ENCODE assay signal across 2 cellular contexts in the genomic region with DNA sequence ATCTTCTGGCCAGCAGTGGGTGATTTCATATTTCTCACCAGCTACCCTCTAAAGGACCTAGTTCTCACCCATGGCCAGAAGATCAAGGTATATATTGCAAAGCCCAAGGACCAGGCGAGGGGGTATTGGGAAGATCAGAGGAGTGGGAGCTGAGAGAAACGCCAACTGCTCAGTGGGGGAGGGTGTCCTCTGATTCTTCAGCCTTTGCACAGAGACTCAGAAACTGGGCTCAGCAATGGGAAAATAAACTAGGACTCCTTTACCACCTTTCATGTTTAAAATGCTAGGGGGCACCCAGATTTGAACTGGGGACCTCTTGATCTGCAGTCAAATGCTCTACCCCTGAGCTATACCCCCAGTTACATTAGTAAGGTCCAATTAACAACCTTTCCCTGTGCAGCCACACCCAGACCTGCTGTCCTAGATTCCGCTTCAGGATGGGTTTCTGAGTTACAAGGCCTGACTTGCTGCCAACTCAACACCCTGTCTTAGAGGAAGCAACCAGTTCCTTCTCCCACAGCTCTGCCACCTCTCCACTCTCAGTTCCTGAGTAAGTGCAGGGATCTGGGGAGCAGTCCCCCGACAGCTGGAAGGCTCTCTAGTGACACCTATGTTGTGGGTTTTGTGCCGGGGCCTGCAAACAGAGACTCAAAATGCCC.
A peak's percentile ranks its signal among the peaks of the same experiment; 100 is the strongest.
TF ChIP-seq lines count a peak whose summit lies in the region.

No MANE protein-coding gene starts in this region.

TF ChIP-seq in WTC11, 78 proteins besides CTCF, POLR2A, EP300 and RAD21 (continued from another document and continues in another):
- TF ChIP-seq OVOL2 (CRISPR knock-in tag; IDR thresholded peaks at IDR 0.05; ENCODE audit: borderline replicate concordance) (no peak), ZNF423 (CRISPR knock-in tag; IDR thresholded peaks at IDR 0.05) (peak; percentile 35; the same call in 1 of the 2 replicates), IRF2 (CRISPR knock-in tag; IDR thresholded peaks at IDR 0.05; ENCODE audit: borderline replicate concordance, low read depth) (no peak), ZNF281 (CRISPR knock-in tag; IDR thresholded peaks at IDR 0.05) (no peak), FOXP4 (CRISPR knock-in tag; IDR thresholded peaks at IDR 0.05) (no peak), ZNF396 (CRISPR knock-in tag; IDR thresholded peaks at IDR 0.05; ENCODE audit: borderline replicate concordance) (peak; percentile 37; the same call in 1 of the 2 replicates), ZNF138 (CRISPR knock-in tag; conservative IDR thresholded peaks at IDR 0.05) (no peak), FOXJ3 (CRISPR knock-in tag; IDR thresholded peaks at IDR 0.05; ENCODE audit: borderline replicate concordance) (no peak), ZNF425 (CRISPR knock-in tag; conservative IDR thresholded peaks at IDR 0.05) (0 out of 2 replicates have a peak, but pooled peaks have one; percentile 39), PRRX2 (CRISPR knock-in tag; IDR thresholded peaks at IDR 0.05) (peak; percentile 89), ERG (CRISPR knock-in tag; IDR thresholded peaks at IDR 0.05) (peak; percentile 87), MAX (CRISPR knock-in tag; IDR thresholded peaks at IDR 0.05) (0 out of 2 replicates have a peak, but pooled peaks have one; percentile 26), ZMAT4 (CRISPR knock-in tag; IDR thresholded peaks at IDR 0.05) (no peak), USF1 (CRISPR knock-in tag; IDR thresholded peaks at IDR 0.05) (no peak), CREB1 (CRISPR knock-in tag; IDR thresholded peaks at IDR 0.05) (no peak)

TF ChIP-seq in HepG2, 621 proteins besides CTCF, POLR2A, EP300 and RAD21 (continued from another document):
- TF ChIP-seq FOXP4 (CRISPR knock-in tag; IDR thresholded peaks at IDR 0.05) = no peak
- TF ChIP-seq HDAC1 (CRISPR knock-in tag; IDR thresholded peaks at IDR 0.05) = 0 out of 2 replicates have a peak, but pooled peaks have one; percentile 15
- TF ChIP-seq ZNF414 (CRISPR knock-in tag; IDR thresholded peaks at IDR 0.05) = no peak
- TF ChIP-seq FOXK2 (IDR thresholded peaks at IDR 0.05) = no peak
- peak; percentile 31; the same call in 1 of the 2 replicates for TF ChIP-seq STAG1 (CRISPR knock-in tag; IDR thresholded peaks at IDR 0.05)
- no peak for TF ChIP-seq FOXP1 (IDR thresholded peaks at IDR 0.05)
- TF ChIP-seq FOXP1 (CRISPR knock-in tag; IDR thresholded peaks at IDR 0.05) = no peak
- TF ChIP-seq FIP1L1 (IDR thresholded peaks at IDR 0.05; ENCODE audit: borderline replicate concordance, insufficient read depth, low read depth, low read length) = no peak
- no peak for TF ChIP-seq EED (CRISPR knock-in tag; IDR thresholded peaks at IDR 0.05)
- no peak for TF ChIP-seq SRY (CRISPR knock-in tag; IDR thresholded peaks at IDR 0.05)
- TF ChIP-seq, protein P1, sequence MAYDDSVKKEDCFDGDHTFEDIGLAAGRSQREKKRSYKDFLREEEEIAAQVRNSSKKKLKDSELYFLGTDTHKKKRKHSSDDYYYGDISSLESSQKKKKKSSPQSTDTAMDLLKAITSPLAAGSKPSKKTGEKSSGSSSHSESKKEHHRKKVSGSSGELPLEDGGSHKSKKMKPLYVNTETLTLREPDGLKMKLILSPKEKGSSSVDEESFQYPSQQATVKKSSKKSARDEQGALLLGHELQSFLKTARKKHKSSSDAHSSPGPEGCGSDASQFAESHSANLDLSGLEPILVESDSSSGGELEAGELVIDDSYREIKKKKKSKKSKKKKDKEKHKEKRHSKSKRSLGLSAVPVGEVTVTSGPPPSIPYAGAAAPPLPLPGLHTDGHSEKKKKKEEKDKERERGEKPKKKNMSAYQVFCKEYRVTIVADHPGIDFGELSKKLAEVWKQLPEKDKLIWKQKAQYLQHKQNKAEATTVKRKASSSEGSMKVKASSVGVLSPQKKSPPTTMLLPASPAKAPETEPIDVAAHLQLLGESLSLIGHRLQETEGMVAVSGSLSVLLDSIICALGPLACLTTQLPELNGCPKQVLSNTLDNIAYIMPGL (CRISPR knock-in tag; IDR thresholded peaks at IDR 0.05; ENCODE audit: borderline replicate concordance in 1 of 2, low read depth in 1 of 2) = peak in 1 of 2 experiments; percentile 17; a peak in 1 of 4 replicates
- no peak for TF ChIP-seq KAT2B (IDR thresholded peaks at IDR 0.05; ENCODE audit: borderline replicate concordance, low read depth, low read length)
- TF ChIP-seq HDAC2 (CRISPR knock-in tag; IDR thresholded peaks at IDR 0.05) = no peak
- TF ChIP-seq NFRKB (IDR thresholded peaks at IDR 0.05) = no peak
